ENCODE assay signal across 8 cellular contexts in genomic region chr22:38273135-38273761, GRCh38. TPM values are rescaled to one million over a fixed set of nuclear protein-coding genes. Genes with fewer than 3 reads are reported as not detected.
DNase-seq lines count a peak whose midpoint lies in the region; ATAC-seq and TF ChIP-seq lines count a peak whose summit lies in the region.

No MANE protein-coding gene starts in this region.

- H3K27ac Mint-ChIP-seq in CD8-positive, alpha-beta T cell = peak overlapping the region; percentile 95

- H3K36me3 Mint-ChIP-seq in CD8-positive, alpha-beta T cell = peaks cover 7% of the 10 kb centered on the region

- no peak for TF ChIP-seq CTCF in CD8-positive, alpha-beta T cell (IDR thresholded peaks at IDR 0.05)
- no peak for TF ChIP-seq CTCF in colonic mucosa (IDR thresholded peaks at IDR 0.05)
- TF ChIP-seq CTCF in mucosa of descending colon (IDR thresholded peaks at IDR 0.05) = no peak
- no peak for TF ChIP-seq CTCF in vagina (IDR thresholded peaks at IDR 0.05)

- H3K9ac ChIP-seq in colonic mucosa (ENCODE audit: low read depth in 2 of 2, low read length in 2 of 2) = peak overlapping the region; percentile 54 to 80

- intact Hi-C loops in CD8-positive, alpha-beta T cell (cut with DNase I, micrococcal nuclease) = loop anchor here (1.0 to 10.0 kb wide), 7 partner anchors 44 to 297 kb away; partner anchors contain the start of genes CSNK1E (in 2 of the 2), PLA2G6 (in 2 of the 2), DDX17 (in 1 of the 2) and DMC1 (in 1 of the 2)
- intact Hi-C loops in colonic mucosa (cut with DNase I) (loop anchor here (5.0 kb wide), 1 partner anchor 39 kb away; no protein-coding TSS in a partner anchor), mucosa of descending colon (cut with DNase I, micrococcal nuclease) (no loop called here), vagina (cut with DNase I) (loop anchor here (5.0 kb wide), 1 partner anchor 44 kb away; the partner anchor contains the start of gene CSNK1E)

- H3K9me3 ChIP-seq in CD8-positive, alpha-beta T cell (ENCODE audit: low read length) = no peaks in the 10 kb centered on the region
- H3K9me3 ChIP-seq in colonic mucosa (no peaks in the 10 kb centered on the region), mucosa of descending colon (no peaks in the 10 kb centered on the region), vagina (no peaks in the 10 kb centered on the region)

- H3K36me3 ChIP-seq in CD8-positive, alpha-beta T cell (ENCODE audit: insufficient read depth, low read length) = no peaks in the 10 kb centered on the region
- H3K36me3 ChIP-seq in colonic mucosa (no peaks in the 10 kb centered on the region), mucosa of descending colon (ENCODE audit: low read depth) (no peaks in the 10 kb centered on the region), vagina (no peaks in the 10 kb centered on the region)

- CTCF ChIA-PET in CD8-positive, alpha-beta T cell (lab: Charles Lee) = interaction anchor here (1.1 to 1.5 kb wide), 2 partner anchors 25 to 158 kb away, joined by 4 read pairs; no protein-coding TSS in a partner anchor

- H3K4me3 ChIP-seq in CD8-positive, alpha-beta T cell (ENCODE audit: low read depth, low read length) = peak overlapping the region; percentile 70
- H3K4me3 ChIP-seq in colonic mucosa = peak overlapping the region; percentile 99
- H3K4me3 ChIP-seq in mucosa of descending colon = peak overlapping the region; percentile 54
- H3K4me3 ChIP-seq in vagina = peak overlapping the region; percentile 75 to 100

- peaks cover 46% of the 10 kb centered on the region for H3K4me1 Mint-ChIP-seq in CD8-positive, alpha-beta T cell (ENCODE audit: low read depth)

- H3K27ac ChIP-seq in CD8-positive, alpha-beta T cell (ENCODE audit: low read depth, low read length) = peak overlapping the region; percentile 59
- H3K27ac ChIP-seq in colonic mucosa = peak overlapping the region; percentile 72
- peak overlapping the region; percentile 99 for H3K27ac ChIP-seq in vagina

- H3K27me3 ChIP-seq in CD8-positive, alpha-beta T cell (ENCODE audit: insufficient read depth, low read length) = no peaks in the 10 kb centered on the region
- H3K27me3 ChIP-seq in colonic mucosa (no peaks in the 10 kb centered on the region), vagina (no peaks in the 10 kb centered on the region)

- DNase-seq in CD8-positive, alpha-beta T cell = peak in 1 of 7 experiments; percentile 51
- DNase-seq in NCI-H69 (lab: John Stamatoyannopoulos, UW) (peak; percentile 39), colonic mucosa (no peak), mucosa of descending colon (no peak), vagina (ENCODE audit: extremely low spot score in 2 of 2) (no peak), hepatic stellate cell (ENCODE audit: low spot score) (no peak)
- DNase-seq in stimulated activated CD4-positive, alpha-beta T cell treated with anti-CD3 and anti-CD28 coated beads, Interleukin-1b, Interleukin-23, amount 100 ng/mL, for 48 hours = no peak

- ATAC-seq in CD8-positive, alpha-beta T cell = no peak
- ATAC-seq in mucosa of descending colon (no peak), HG02840 (IDR thresholded peaks at IDR 0.05; ENCODE audit: low FRiP score, unreplicated experiment) (no peak)

- no peaks in the 10 kb centered on the region for H3K9me3 Mint-ChIP-seq in CD8-positive, alpha-beta T cell

- peaks cover 27% of the 10 kb centered on the region for H3K4me1 ChIP-seq in CD8-positive, alpha-beta T cell (ENCODE audit: insufficient read depth, low read length)
- H3K4me1 ChIP-seq in colonic mucosa (peaks cover 28% of the 10 kb centered on the region), mucosa of descending colon (ENCODE audit: low read depth) (peaks cover 7% of the 10 kb centered on the region), vagina (peaks cover 49% of the 10 kb centered on the region)

- POLR2A ChIA-PET in CD8-positive, alpha-beta T cell (lab: Charles Lee) = no interaction called here

- no peak for TF ChIP-seq POLR2A in vagina (IDR thresholded peaks at IDR 0.05)

- peak overlapping the region; percentile 92 for H3K4me3 Mint-ChIP-seq in CD8-positive, alpha-beta T cell

- peaks cover 3% of the 10 kb centered on the region for H3K27me3 Mint-ChIP-seq in CD8-positive, alpha-beta T cell (ENCODE audit: low read depth)

RNA-seq across cellular contexts. Expression of gene TMEM184B, which starts 0.4 kb away (rescaled TPM):
- total RNA-seq in CD8-positive, alpha-beta T cell = 10 to 100 TPM; 53.0 TPM
- total RNA-seq in colonic mucosa (10 to 100 TPM; 58.8 to 61.6 TPM), mucosa of descending colon (10 to 100 TPM; 35.9 to 63.1 (median 38.2) TPM), vagina (50.8 TPM)

RNA-seq across cellular contexts. Expression of gene CSNK1E, which starts 44.0 kb away (rescaled TPM):
- 100 to 1,000 TPM; 172 to 178 TPM for total RNA-seq in CD8-positive, alpha-beta T cell
- total RNA-seq in colonic mucosa (10 to 100 TPM; 97.0 to 97.2 TPM), mucosa of descending colon (100 to 1,000 TPM in 1 of 3 donors, 10 to 100 TPM in 2; 87.8 to 100 (median 89.8) TPM), vagina (162 TPM)

Comparison
In these comparisons a context has a peak if more than half of its experiments do, and no peak if none do; other contexts are left out.
1. intact Hi-C loops: an anchor here in CD8-positive, alpha-beta T cell (1.0 to 10.0 kb wide), colonic mucosa (5.0 kb wide) and vagina (5.0 kb wide); none called in mucosa of descending colon.